Comparison of ENCODE assay signal across 15 cellular contexts in the genomic region with DNA sequence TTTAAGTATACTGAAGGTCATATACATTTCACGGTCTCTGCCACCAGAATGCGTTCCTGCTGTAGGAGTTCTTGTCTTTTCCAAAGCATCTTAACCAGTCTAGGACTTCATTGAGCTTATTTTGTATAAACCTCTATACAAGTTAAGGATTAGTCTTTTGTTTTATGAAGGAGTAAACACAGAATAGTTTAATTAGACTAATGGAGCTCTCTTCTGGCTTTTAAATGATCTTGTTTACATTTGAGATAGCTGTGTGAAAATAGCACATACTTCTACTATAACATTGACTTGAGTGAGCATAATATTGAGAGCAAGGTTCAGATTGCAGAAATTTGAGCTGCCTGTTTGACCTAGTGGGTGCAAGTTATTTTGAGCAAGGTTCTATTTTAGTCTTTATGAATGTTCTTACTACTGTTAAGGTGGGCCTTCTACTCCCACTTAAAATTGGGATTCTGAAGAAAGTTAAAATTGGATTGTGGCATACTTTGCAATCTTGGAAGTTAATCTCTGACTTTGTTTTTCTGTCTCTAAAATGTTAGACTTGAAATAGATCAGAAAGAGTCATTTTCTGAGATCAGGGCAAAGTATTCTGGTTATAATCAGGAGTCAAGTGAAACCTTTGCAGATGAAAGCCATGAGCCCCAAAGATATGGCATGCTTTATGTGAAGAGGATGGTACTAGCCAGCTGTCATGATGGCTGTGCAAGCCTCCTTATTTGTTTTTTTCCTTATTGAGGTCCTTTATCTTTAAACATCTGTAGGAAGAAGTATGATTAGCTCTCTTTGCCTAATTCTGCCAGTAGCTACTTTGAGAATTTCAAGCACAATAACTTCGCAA. TPM values are rescaled to one million over a fixed set of nuclear protein-coding genes. Genes with fewer than 3 reads are reported as not detected.
DNase-seq lines count a peak whose midpoint lies in the region; ATAC-seq and TF ChIP-seq lines count a peak whose summit lies in the region.
"Had no signal": no experiment of that assay in that cellular context is flagged by ENCODE, and none has a peak within 500 bp of the region (broad histone marks: within the 10 kb centered on the region; RNA-seq: fewer than 3 reads in every experiment).

No MANE protein-coding gene starts in this region.

- no peaks in the 10 kb centered on the region for H3K9me3 ChIP-seq in naive thymus-derived CD4-positive, alpha-beta T cell (ENCODE audit: control insufficient read depth in 2 of 3, low read length in 3 of 3)
- H3K9me3 ChIP-seq in uterus = no peaks in the 10 kb centered on the region

- H3K27ac Mint-ChIP-seq in naive thymus-derived CD4-positive, alpha-beta T cell = peak overlapping the region in 5 of 9 donors; percentile 1 to 56 (median 37)

- ATAC-seq in Right ventricle myocardium superior (ENCODE audit: poor library complexity) (peak; percentile 60), GM18858 (IDR thresholded peaks at IDR 0.05; ENCODE audit: unreplicated experiment) (no peak), GM19328 (IDR thresholded peaks at IDR 0.05; ENCODE audit: unreplicated experiment) (no peak)
- no peak for ATAC-seq in naive thymus-derived CD4-positive, alpha-beta T cell

- intact Hi-C loops in Right ventricle myocardium superior (cut with DNase I) (no loop called here), cardiac septum (cut with DNase I) (loop anchor here (2.0 kb wide), 1 partner anchor 89 kb away; a partner anchor contains a TSS), uterus (cut with DNase I; ENCODE audit: low total_unique reads) (no loop called here)
- intact Hi-C loops in naive thymus-derived CD4-positive, alpha-beta T cell (cut with micrococcal nuclease) = no loop called here

- H3K4me3 ChIP-seq in fibroblast of the aortic adventitia (ENCODE audit: low read depth, low read length) (no peak overlapping the region), uterus (no peak overlapping the region)
- no peak overlapping the region for H3K4me3 ChIP-seq in naive thymus-derived CD4-positive, alpha-beta T cell (ENCODE audit: low read length)
- H3K4me3 ChIP-seq: spleen had no signal

- POLR2A ChIA-PET in naive thymus-derived CD4-positive, alpha-beta T cell (lab: Charles Lee) = no interaction called here

- H3K4me1 ChIP-seq in naive thymus-derived CD4-positive, alpha-beta T cell (ENCODE audit: control insufficient read depth in 2 of 2, insufficient read depth in 2 of 2, low read length in 2 of 2) = no peaks in the 10 kb centered on the region
- peaks cover 0 to 21% of the 10 kb centered on the region in 2 donors for H3K4me1 ChIP-seq in uterus

- DNase-seq in Right ventricle myocardium superior (no peak), cardiac septum (ENCODE audit: low spot score) (no peak), fibroblast of the aortic adventitia (ENCODE audit: low read depth) (peak; percentile 5), uterus (no peak), medulla oblongata (ENCODE audit: extremely low spot score) (no peak)
- DNase-seq in naive thymus-derived CD4-positive, alpha-beta T cell = no peak
- DNase-seq: activated CD4-positive, alpha-beta T cell treated with anti-CD3 and anti-CD28 coated beads, Interleukin-2, amount 50 U/mL, for 1 hour; activated effector memory CD4-positive, alpha-beta T cell treated with Interleukin-2 at 50 U/mL for 16 hours; Kasumi-1; NCI-H187 treated with DMSO at 0.1 percent for 48 hours; NK-92 treated with Interleukin-12 subunit alpha and Interleukin-12 subunit beta, amount 100 ng/mL, for 24 hours; spleen; T-helper 1 cell had no signal

- no peaks in the 10 kb centered on the region for H3K27me3 ChIP-seq in naive thymus-derived CD4-positive, alpha-beta T cell (ENCODE audit: control insufficient read depth in 2 of 2, insufficient read depth in 2 of 2, low read length in 2 of 2)
- H3K27me3 ChIP-seq in uterus = no peaks in the 10 kb centered on the region
- H3K27me3 ChIP-seq: spleen had no signal

- peaks cover 21 to 75% (median 53%) of the 10 kb centered on the region in 5 donors for H3K36me3 Mint-ChIP-seq in naive thymus-derived CD4-positive, alpha-beta T cell

- H3K4me3 Mint-ChIP-seq in naive thymus-derived CD4-positive, alpha-beta T cell = no peak overlapping the region

- H3K4me1 Mint-ChIP-seq in naive thymus-derived CD4-positive, alpha-beta T cell = peaks cover 5 to 42% (median 23%) of the 10 kb centered on the region in 7 donors

- CTCF ChIA-PET in naive thymus-derived CD4-positive, alpha-beta T cell (lab: Charles Lee) = no interaction called here

- H3K36me3 ChIP-seq in naive thymus-derived CD4-positive, alpha-beta T cell (ENCODE audit: control insufficient read depth in 2 of 3, insufficient read depth in 3 of 3, low read length in 3 of 3) = peaks cover 12 to 42% (median 15%) of the 10 kb centered on the region in 3 experiments
- H3K36me3 ChIP-seq in uterus = no peaks in the 10 kb centered on the region

- TF ChIP-seq POLR2A in uterus (IDR thresholded peaks at IDR 0.05) = no peak

- TF ChIP-seq CTCF in fibroblast of the aortic adventitia (IDR thresholded peaks at IDR 0.05; ENCODE audit: insufficient read depth, low read length) (no peak), uterus (IDR thresholded peaks at IDR 0.05) (no peak)

- no peak overlapping the region for H3K27ac ChIP-seq in naive thymus-derived CD4-positive, alpha-beta T cell (ENCODE audit: low read depth, low read length)
- H3K27ac ChIP-seq in uterus = peak overlapping the region; percentile 82 to 86

- H3K27me3 Mint-ChIP-seq in naive thymus-derived CD4-positive, alpha-beta T cell = no peaks in the 10 kb centered on the region

- H3K9me3 Mint-ChIP-seq in naive thymus-derived CD4-positive, alpha-beta T cell = peaks cover 0 to 8% (median 0%) of the 10 kb centered on the region in 11 donors

RNA-seq across cellular contexts. Expression of a gene that starts 41.8 kb away (rescaled TPM):
- total RNA-seq in Right ventricle myocardium superior (74.2 TPM), cardiac septum (62.2 TPM), fibroblast of the aortic adventitia (ENCODE audit: low replicate concordance) (19.5 and 36.0 TPM in 2 replicates), uterus (10 to 100 TPM in 3 of 4 donors, 1 to 10 TPM in 1; 7.9 to 71.3 (median 26.1) TPM)
- total RNA-seq in naive thymus-derived CD4-positive, alpha-beta T cell = 10 to 100 TPM; 43.5 to 49.1 (median 45.5) TPM
- polyA plus RNA-seq in naive thymus-derived CD4-positive, alpha-beta T cell = 1 to 10 TPM; 3.4 to 9.4 TPM

RNA-seq across cellular contexts. Expression of a gene that starts 42.1 kb away (rescaled TPM):
- 11.9 TPM for total RNA-seq in Right ventricle myocardium superior
- total RNA-seq in cardiac septum = 11.4 TPM
- total RNA-seq in fibroblast of the aortic adventitia (ENCODE audit: low replicate concordance) = 4.3 and 26.0 TPM in 2 replicates
- 10 to 100 TPM; 15.9 to 29.8 (median 25.3) TPM for total RNA-seq in naive thymus-derived CD4-positive, alpha-beta T cell
- polyA plus RNA-seq in naive thymus-derived CD4-positive, alpha-beta T cell = 10 to 100 TPM; 15.0 to 25.0 TPM
- total RNA-seq in uterus = 10 to 100 TPM in 3 of 4 donors, 1 to 10 TPM in 1; 5.3 to 33.2 (median 24.4) TPM
